Comparison of ENCODE assay signal across 19 cellular contexts in the genomic region with DNA sequence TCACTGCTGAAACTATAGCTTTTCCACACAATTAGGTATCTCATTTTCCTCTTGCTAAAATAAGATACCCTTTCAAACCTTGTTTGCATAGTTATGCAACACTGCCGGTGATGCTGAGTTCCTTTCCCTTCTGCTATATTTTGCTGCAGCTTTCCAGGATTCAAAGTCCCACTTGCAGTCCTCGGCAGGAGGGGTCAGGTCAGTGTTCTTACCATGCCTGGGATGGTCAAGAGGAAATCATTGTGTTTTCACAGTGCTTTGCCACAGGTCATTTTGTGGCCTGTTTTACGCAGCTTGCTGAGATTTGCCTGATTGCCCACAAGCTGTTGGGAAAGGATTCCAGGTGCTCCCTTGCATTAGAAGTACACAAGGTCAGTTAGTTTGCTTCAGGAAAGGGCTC.
"Had no signal": no experiment of that assay in that cellular context is flagged by ENCODE, and none has a peak within 500 bp of the region (broad histone marks: within the 10 kb centered on the region; RNA-seq: fewer than 3 reads in every experiment).

No MANE protein-coding gene starts in this region.

- FAIRE-seq: islet of Langerhans had no signal

- H3K36me3 ChIP-seq: esophagus squamous epithelium, heart right ventricle, ovary, thyroid gland had no signal

- H3K27me3 ChIP-seq: esophagus squamous epithelium, heart right ventricle, ovary, thyroid gland had no signal

- DNase-seq: activated CD4-positive, alpha-beta T cell treated with anti-CD3 and anti-CD28 coated beads, Interleukin-2, amount 10 ng/mL, durations not matched to agents 7 days and 5 days; activated CD8-positive, alpha-beta T cell treated with anti-CD3 and anti-CD28 coated beads, Interleukin-2, amount 10 ng/mL, durations not matched to agents 7 days and 5 days; activated naive CD4-positive, alpha-beta T cell treated with anti-CD3 and anti-CD28 coated beads, Interleukin-2, amount 10 ng/mL, durations not matched to agents 7 days and 5 days; activated naive CD8-positive, alpha-beta T cell treated with anti-CD3 and anti-CD28 coated beads, Interleukin-2, amount 50 U/mL, for 24 hours; activated T-cell treated with anti-CD3 and anti-CD28 coated beads, Interleukin-2, amount 50 U/mL, for 4 hours; anterior cingulate cortex; central memory CD4-positive, alpha-beta T cell; cortex of kidney; esophagus squamous epithelium; heart right ventricle; mesendoderm; naive thymus-derived CD8-positive, alpha-beta T cell; ovary; stimulated activated CD4-positive, alpha-beta T cell treated with anti-CD3 and anti-CD28 coated beads, Interleukin-1b, Interleukin-23, amount 100 ng/mL, for 48 hours; stimulated activated CD8-positive, alpha-beta memory T cell treated with anti-CD3 and anti-CD28 coated beads, Interleukin-4, amount 100 ng/mL, for 48 hours; stimulated activated naive CD4-positive, alpha-beta T cell had no signal

- ATAC-seq: activated CD4-positive, CD25-positive, alpha-beta regulatory T cell treated with anti-CD3 and anti-CD28 coated beads, Interleukin-2, amount 50 U/mL, for 24 hours; activated CD8-positive, alpha-beta T cell treated with anti-CD3 and anti-CD28 coated beads, Interleukin-2, amount 10 ng/mL, durations not matched to agents 7 days and 5 days; activated naive CD8-positive, alpha-beta T cell treated with anti-CD3 and anti-CD28 coated beads, Interleukin-2, amount 50 U/mL, for 24 hours; activated T-cell treated with anti-CD3 and anti-CD28 coated beads, Interleukin-2, amount 50 U/mL, for 4 hours; naive thymus-derived CD8-positive, alpha-beta T cell had no signal

- H3K9me3 ChIP-seq: esophagus squamous epithelium, ovary, thyroid gland had no signal

- H3K4me3 ChIP-seq: esophagus squamous epithelium, heart right ventricle, ovary, thyroid gland had no signal

- H3K27ac ChIP-seq: esophagus squamous epithelium, ovary, thyroid gland had no signal

- H3K4me1 ChIP-seq: esophagus squamous epithelium had no signal
